In genomic region chr12:71763682-71764379, GRCh38 we compare ENCODE assay signal across 24 cellular contexts. TPM values are rescaled to one million over a fixed set of nuclear protein-coding genes. Genes with fewer than 3 reads are reported as not detected.
A peak's percentile ranks its signal among the peaks of the same experiment; 100 is the strongest.
DNase-seq lines count a peak whose midpoint lies in the region; ATAC-seq and TF ChIP-seq lines count a peak whose summit lies in the region.
"Had no signal": no experiment of that assay in that cellular context is flagged by ENCODE, and none has a peak within 500 bp of the region (broad histone marks: within the 10 kb centered on the region; RNA-seq: fewer than 3 reads in every experiment).

No MANE protein-coding gene starts in this region.

- peaks cover 6% of the 10 kb centered on the region; the same call in 1 of the 2 replicates for H4K20me1 ChIP-seq in OCI-LY7 (ENCODE audit: insufficient read depth, low read length)
- H4K20me1 ChIP-seq in osteoblast (ENCODE audit: insufficient read depth, low read length): peaks cover 46% of the 10 kb centered on the region

- no peak overlapping the region for H3K4me2 ChIP-seq in OCI-LY7 (ENCODE audit: low read length)
- H3K4me2 ChIP-seq in osteoblast (ENCODE audit: insufficient read depth, low read length): peak overlapping the region; percentile 41
- H3K4me2 ChIP-seq: SK-N-SH had no signal

- CTCF ChIA-PET in activated CD4-positive, alpha-beta T cell treated with anti-CD3 and anti-CD28 coated beads for 36 hours (lab: Charles Lee): no interaction called here
- CTCF ChIA-PET in OCI-LY7 (lab: Charles Lee; ENCODE audit: unreplicated experiment): interaction anchor here (1.3 kb wide), 1 partner anchor 8 kb away, joined by 3 read pairs; no protein-coding TSS in a partner anchor

- H3K4me3 ChIP-seq in OCI-LY7 (ENCODE audit: low read depth, low read length, poor library complexity, severe bottlenecking) (no peak overlapping the region), osteoblast (ENCODE audit: insufficient read depth, low read length) (no peak overlapping the region)
- H3K4me3 ChIP-seq: cardiac muscle cell, pancreas, tibial nerve had no signal

- H3K27me3 Mint-ChIP-seq in activated CD4-positive, alpha-beta T cell treated with anti-CD3 and anti-CD28 coated beads for 36 hours: no peaks in the 10 kb centered on the region
- no peaks in the 10 kb centered on the region for H3K27me3 Mint-ChIP-seq in central memory CD8-positive, alpha-beta T cell
- H3K27me3 Mint-ChIP-seq: activated CD4-positive, alpha-beta T cell treated with anti-CD3 and anti-CD28 coated beads, Interleukin-2, amount 10 ng/mL, durations not matched to agents 24 days and 14 days; CD4-positive, alpha-beta memory T cell; dendritic cell treated with granulocyte-macrophage colony-stimulating factor and Interleukin-4, amounts not matched to agents 40 ng/mL and 50 ng/mL, for 4 days; naive thymus-derived CD8-positive, alpha-beta T cell had no signal

- H3K4me1 Mint-ChIP-seq in activated CD4-positive, alpha-beta T cell treated with anti-CD3 and anti-CD28 coated beads for 36 hours: peaks cover 68% of the 10 kb centered on the region
- peaks cover 68% of the 10 kb centered on the region for H3K4me1 Mint-ChIP-seq in central memory CD8-positive, alpha-beta T cell

- H3K79me2 ChIP-seq in OCI-LY7 (ENCODE audit: insufficient read depth, low read depth, low read length) (peaks cover 100% of the 10 kb centered on the region), osteoblast (ENCODE audit: insufficient read depth, low read length) (peaks cover 99% of the 10 kb centered on the region)

- DNase-seq in activated CD4-positive, alpha-beta T cell treated with anti-CD3 and anti-CD28 coated beads for 36 hours: no peak
- no peak for DNase-seq in activated CD4-positive, alpha-beta T cell treated with anti-CD3 and anti-CD28 coated beads for 1 hour
- DNase-seq in OCI-LY7 (ENCODE audit: low spot score) (no peak), osteoblast (ENCODE audit: insufficient read length, low spot score, missing footprints) (peak; percentile 45), NCI-H1436 treated with DMSO at 0.1 percent for 48 hours (lab: John Stamatoyannopoulos, UW) (no peak), inferior parietal cortex (ENCODE audit: extremely low spot score) (no peak), NCI-H446 treated with DMSO at 0.1 percent for 48 hours (lab: John Stamatoyannopoulos, UW) (no peak)
- DNase-seq in central memory CD8-positive, alpha-beta T cell (ENCODE audit: low spot score in 2 of 2): no peak
- DNase-seq: CD4-positive, alpha-beta memory T cell; DMS 273 treated with DMSO at 0.1 percent for 48 hours; left cardiac atrium; naive thymus-derived CD8-positive, alpha-beta T cell; NCI-H1092 treated with DMSO at 0.1 percent for 48 hours; NCI-H2029; NCI-H446; pancreas; SK-N-SH; stimulated activated naive CD4-positive, alpha-beta T cell treated with Interleukin-2 at 50 U/mL for 16 hours; T-helper 2 cell had no signal

- peak overlapping the region; percentile 31 for H3K27ac Mint-ChIP-seq in activated CD4-positive, alpha-beta T cell treated with anti-CD3 and anti-CD28 coated beads for 36 hours
- no peak overlapping the region for H3K27ac Mint-ChIP-seq in central memory CD8-positive, alpha-beta T cell (ENCODE audit: low read depth)
- H3K27ac Mint-ChIP-seq: activated CD4-positive, alpha-beta T cell treated with anti-CD3 and anti-CD28 coated beads, Interleukin-2, amount 10 ng/mL, durations not matched to agents 24 days and 14 days; CD4-positive, alpha-beta memory T cell; dendritic cell treated with granulocyte-macrophage colony-stimulating factor and Interleukin-4, amounts not matched to agents 40 ng/mL and 50 ng/mL, for 4 days had no signal

- H3K4me1 ChIP-seq in OCI-LY7 (ENCODE audit: insufficient read depth, low read length, poor library complexity, severe bottlenecking) (no peaks in the 10 kb centered on the region), osteoblast (ENCODE audit: insufficient read depth, low read length) (no peaks in the 10 kb centered on the region)

- no peak for TF ChIP-seq CTCF in OCI-LY7 (conservative IDR thresholded peaks at IDR 0.05; ENCODE audit: low read length)
- TF ChIP-seq CTCF in osteoblast (IDR thresholded peaks at IDR 0.05; ENCODE audit: extremely low read depth, low read depth, low read length): no peak

- TSS peak; percentile 0 for BruUV-seq in OCI-LY7 (replicated peaks; lab: Mats Ljungman, UMichigan)

- POLR2A ChIA-PET in activated CD4-positive, alpha-beta T cell treated with anti-CD3 and anti-CD28 coated beads for 36 hours (lab: Charles Lee): interaction anchor here (0.6 kb wide), 1 partner anchor 88 kb away, joined by 4 read pairs; no protein-coding TSS in a partner anchor
- POLR2A ChIA-PET in OCI-LY7 (lab: Charles Lee): interaction anchor here (0.6 to 1.0 kb wide), 6 partner anchors 12 to 356 kb away, joined by 3 to 7 read pairs (median 4); partner anchors contain the start of gene ZFC3H1

- peaks cover 19% of the 10 kb centered on the region for H3K9me3 Mint-ChIP-seq in activated CD4-positive, alpha-beta T cell treated with anti-CD3 and anti-CD28 coated beads for 36 hours (ENCODE audit: low read depth)
- H3K9me3 Mint-ChIP-seq in central memory CD8-positive, alpha-beta T cell: no peaks in the 10 kb centered on the region

- peaks cover 81% of the 10 kb centered on the region for H3K36me3 ChIP-seq in OCI-LY7 (ENCODE audit: insufficient read depth, low read length)
- H3K36me3 ChIP-seq in osteoblast (ENCODE audit: insufficient read depth, low read length): peaks cover 17% of the 10 kb centered on the region
- H3K36me3 ChIP-seq: cardiac muscle cell, pancreas had no signal

- peaks cover 61% of the 10 kb centered on the region for H3K36me3 Mint-ChIP-seq in activated CD4-positive, alpha-beta T cell treated with anti-CD3 and anti-CD28 coated beads for 36 hours (ENCODE audit: low read depth)
- peaks cover 8% of the 10 kb centered on the region for H3K36me3 Mint-ChIP-seq in central memory CD8-positive, alpha-beta T cell (ENCODE audit: insufficient read depth)

- H2AFZ ChIP-seq in OCI-LY7 (ENCODE audit: low read length) (no peak overlapping the region), osteoblast (ENCODE audit: low read length) (no peak overlapping the region)

- ATAC-seq in activated CD4-positive, alpha-beta T cell treated with anti-CD3 and anti-CD28 coated beads for 36 hours: peak; percentile 36
- ATAC-seq in central memory CD8-positive, alpha-beta T cell (replicated peaks; ENCODE audit: extremely low read depth, poor library complexity, severe bottlenecking): no peak
- ATAC-seq: naive thymus-derived CD8-positive, alpha-beta T cell had no signal

- no peak overlapping the region for H3K4me3 Mint-ChIP-seq in activated CD4-positive, alpha-beta T cell treated with anti-CD3 and anti-CD28 coated beads for 36 hours
- H3K4me3 Mint-ChIP-seq in central memory CD8-positive, alpha-beta T cell: peak overlapping the region; percentile 23
- H3K4me3 Mint-ChIP-seq: activated CD4-positive, alpha-beta T cell treated with anti-CD3 and anti-CD28 coated beads, Interleukin-2, amount 10 ng/mL, durations not matched to agents 24 days and 14 days; dendritic cell treated with granulocyte-macrophage colony-stimulating factor and Interleukin-4, amounts not matched to agents 40 ng/mL and 50 ng/mL, for 4 days had no signal

- H3K27ac ChIP-seq in OCI-LY7 (ENCODE audit: low read depth, low read length, poor library complexity, severe bottlenecking) (no peak overlapping the region), osteoblast (ENCODE audit: low read depth, low read length) (peak overlapping the region; percentile 67)
- H3K27ac ChIP-seq: 22Rv1, cardiac muscle cell, pancreas, tibial nerve had no signal

- peaks cover 50% of the 10 kb centered on the region for H3K9me3 ChIP-seq in OCI-LY7 (ENCODE audit: low read length)
- peaks cover 8% of the 10 kb centered on the region for H3K9me3 ChIP-seq in osteoblast (ENCODE audit: low read depth, low read length)
- H3K9me3 ChIP-seq: pancreas, SK-N-SH had no signal

- no peaks in the 10 kb centered on the region for H3K27me3 ChIP-seq in osteoblast (ENCODE audit: insufficient read depth, low read length)
- H3K27me3 ChIP-seq: cardiac muscle cell, pancreas, tibial nerve had no signal

- intact Hi-C loops in activated CD4-positive, alpha-beta T cell treated with anti-CD3 and anti-CD28 coated beads for 36 hours (cut with DNase I, micrococcal nuclease): loop anchor here in 1 of 2 experiments (1.0 kb wide), 1 partner anchor 8 kb away; no protein-coding TSS in a partner anchor
- intact Hi-C loops in OCI-LY7 (cut with micrococcal nuclease; ENCODE audit: unreplicated experiment): no loop called here

- H3K9me2 ChIP-seq in OCI-LY7 (ENCODE audit: insufficient read depth, low read length): no peaks in the 10 kb centered on the region
- H3K9me2 ChIP-seq: SK-N-SH had no signal

RNA-seq across cellular contexts. Expression of gene RAB21, which starts 9.2 kb away (rescaled TPM):
- total RNA-seq in activated CD4-positive, alpha-beta T cell treated with anti-CD3 and anti-CD28 coated beads for 36 hours: 10 to 100 TPM; 88.9 to 98.9 TPM
- 11.7 and 18.2 TPM in 2 replicates for total RNA-seq in OCI-LY7 (2014; rRNA removed; shearing (Covaris generic))
- 46.6 and 52.8 TPM in 2 replicates for total RNA-seq in OCI-LY7 (2022)
- total RNA-seq in osteoblast: 12.7 TPM in 2 replicates
